ENCODE assay signal across 1 cellular context in genomic region chr9:130498298-130498917, GRCh38.
TF ChIP-seq lines count a peak whose summit lies in the region.

No MANE protein-coding gene starts in this region.

TF ChIP-seq in K562, 482 proteins besides CTCF, POLR2A, EP300 and RAD21 (continued from another document and continues in another):
- no peak for TF ChIP-seq CUX1 (CRISPR knock-in tag; IDR thresholded peaks at IDR 0.05)
- TF ChIP-seq ZNF695 (CRISPR knock-in tag; IDR thresholded peaks at IDR 0.05): no peak
- TF ChIP-seq SIN3A (IDR thresholded peaks at IDR 0.05; ENCODE audit: borderline replicate concordance in 2 of 2, control insufficient read depth in 1 of 2, low read depth in 2 of 2, low read length in 2 of 2): no peak
- TF ChIP-seq, protein P1, sequence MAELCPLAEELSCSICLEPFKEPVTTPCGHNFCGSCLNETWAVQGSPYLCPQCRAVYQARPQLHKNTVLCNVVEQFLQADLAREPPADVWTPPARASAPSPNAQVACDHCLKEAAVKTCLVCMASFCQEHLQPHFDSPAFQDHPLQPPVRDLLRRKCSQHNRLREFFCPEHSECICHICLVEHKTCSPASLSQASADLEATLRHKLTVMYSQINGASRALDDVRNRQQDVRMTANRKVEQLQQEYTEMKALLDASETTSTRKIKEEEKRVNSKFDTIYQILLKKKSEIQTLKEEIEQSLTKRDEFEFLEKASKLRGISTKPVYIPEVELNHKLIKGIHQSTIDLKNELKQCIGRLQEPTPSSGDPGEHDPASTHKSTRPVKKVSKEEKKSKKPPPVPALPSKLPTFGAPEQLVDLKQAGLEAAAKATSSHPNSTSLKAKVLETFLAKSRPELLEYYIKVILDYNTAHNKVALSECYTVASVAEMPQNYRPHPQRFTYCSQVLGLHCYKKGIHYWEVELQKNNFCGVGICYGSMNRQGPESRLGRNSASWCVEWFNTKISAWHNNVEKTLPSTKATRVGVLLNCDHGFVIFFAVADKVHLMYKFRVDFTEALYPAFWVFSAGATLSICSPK (IDR thresholded peaks at IDR 0.05; ENCODE audit: borderline replicate concordance): no peak
- TF ChIP-seq OTX1 (CRISPR knock-in tag; IDR thresholded peaks at IDR 0.05): no peak
- TF ChIP-seq, protein P2, sequence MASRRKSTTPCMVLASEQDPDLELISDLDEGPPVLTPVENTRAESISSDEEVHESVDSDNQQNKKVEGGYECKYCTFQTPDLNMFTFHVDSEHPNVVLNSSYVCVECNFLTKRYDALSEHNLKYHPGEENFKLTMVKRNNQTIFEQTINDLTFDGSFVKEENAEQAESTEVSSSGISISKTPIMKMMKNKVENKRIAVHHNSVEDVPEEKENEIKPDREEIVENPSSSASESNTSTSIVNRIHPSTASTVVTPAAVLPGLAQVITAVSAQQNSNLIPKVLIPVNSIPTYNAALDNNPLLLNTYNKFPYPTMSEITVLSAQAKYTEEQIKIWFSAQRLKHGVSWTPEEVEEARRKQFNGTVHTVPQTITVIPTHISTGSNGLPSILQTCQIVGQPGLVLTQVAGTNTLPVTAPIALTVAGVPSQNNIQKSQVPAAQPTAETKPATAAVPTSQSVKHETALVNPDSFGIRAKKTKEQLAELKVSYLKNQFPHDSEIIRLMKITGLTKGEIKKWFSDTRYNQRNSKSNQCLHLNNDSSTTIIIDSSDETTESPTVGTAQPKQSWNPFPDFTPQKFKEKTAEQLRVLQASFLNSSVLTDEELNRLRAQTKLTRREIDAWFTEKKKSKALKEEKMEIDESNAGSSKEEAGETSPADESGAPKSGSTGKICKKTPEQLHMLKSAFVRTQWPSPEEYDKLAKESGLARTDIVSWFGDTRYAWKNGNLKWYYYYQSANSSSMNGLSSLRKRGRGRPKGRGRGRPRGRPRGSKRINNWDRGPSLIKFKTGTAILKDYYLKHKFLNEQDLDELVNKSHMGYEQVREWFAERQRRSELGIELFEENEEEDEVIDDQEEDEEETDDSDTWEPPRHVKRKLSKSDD (conservative IDR thresholded peaks at IDR 0.05; ENCODE audit: low read length): no peak
- TF ChIP-seq ESRRA (IDR thresholded peaks at IDR 0.05; ENCODE audit: borderline replicate concordance, low read depth): no peak
- TF ChIP-seq, protein P3, sequence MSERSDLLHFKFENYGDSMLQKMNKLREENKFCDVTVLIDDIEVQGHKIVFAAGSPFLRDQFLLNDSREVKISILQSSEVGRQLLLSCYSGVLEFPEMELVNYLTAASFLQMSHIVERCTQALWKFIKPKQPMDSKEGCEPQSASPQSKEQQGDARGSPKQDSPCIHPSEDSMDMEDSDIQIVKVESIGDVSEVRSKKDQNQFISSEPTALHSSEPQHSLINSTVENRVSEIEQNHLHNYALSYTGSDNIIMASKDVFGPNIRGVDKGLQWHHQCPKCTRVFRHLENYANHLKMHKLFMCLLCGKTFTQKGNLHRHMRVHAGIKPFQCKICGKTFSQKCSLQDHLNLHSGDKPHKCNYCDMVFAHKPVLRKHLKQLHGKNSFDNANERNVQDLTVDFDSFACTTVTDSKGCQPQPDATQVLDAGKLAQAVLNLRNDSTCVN (CRISPR knock-in tag; IDR thresholded peaks at IDR 0.05): no peak
- TF ChIP-seq SAFB (IDR thresholded peaks at IDR 0.05; ENCODE audit: borderline replicate concordance, low read depth, low read length): no peak
- no peak for TF ChIP-seq U2AF1 (optimal IDR thresholded peaks at IDR 0.05; ENCODE audit: low read depth, low read length)
- TF ChIP-seq, protein P4, sequence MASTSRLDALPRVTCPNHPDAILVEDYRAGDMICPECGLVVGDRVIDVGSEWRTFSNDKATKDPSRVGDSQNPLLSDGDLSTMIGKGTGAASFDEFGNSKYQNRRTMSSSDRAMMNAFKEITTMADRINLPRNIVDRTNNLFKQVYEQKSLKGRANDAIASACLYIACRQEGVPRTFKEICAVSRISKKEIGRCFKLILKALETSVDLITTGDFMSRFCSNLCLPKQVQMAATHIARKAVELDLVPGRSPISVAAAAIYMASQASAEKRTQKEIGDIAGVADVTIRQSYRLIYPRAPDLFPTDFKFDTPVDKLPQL (IDR thresholded peaks at IDR 0.05; ENCODE audit: extremely low read depth, insufficient read length): no peak
- no peak for TF ChIP-seq USF1 (CRISPR knock-in tag; IDR thresholded peaks at IDR 0.05)
- peak; percentile 10 for TF ChIP-seq MEIS2 (IDR thresholded peaks at IDR 0.05; ENCODE audit: partially characterized antibody)
- no peak for TF ChIP-seq ZNF174 (CRISPR knock-in tag; IDR thresholded peaks at IDR 0.05)
- no peak for TF ChIP-seq ATF1 (CRISPR knock-in tag; IDR thresholded peaks at IDR 0.05)
- no peak for TF ChIP-seq ATF1 (tag; IDR thresholded peaks at IDR 0.05)
- TF ChIP-seq CAMTA2 (CRISPR knock-in tag; conservative IDR thresholded peaks at IDR 0.05): no peak
- no peak for TF ChIP-seq PTBP1 (IDR thresholded peaks at IDR 0.05; ENCODE audit: low read depth, low read length)
- TF ChIP-seq, protein P5, sequence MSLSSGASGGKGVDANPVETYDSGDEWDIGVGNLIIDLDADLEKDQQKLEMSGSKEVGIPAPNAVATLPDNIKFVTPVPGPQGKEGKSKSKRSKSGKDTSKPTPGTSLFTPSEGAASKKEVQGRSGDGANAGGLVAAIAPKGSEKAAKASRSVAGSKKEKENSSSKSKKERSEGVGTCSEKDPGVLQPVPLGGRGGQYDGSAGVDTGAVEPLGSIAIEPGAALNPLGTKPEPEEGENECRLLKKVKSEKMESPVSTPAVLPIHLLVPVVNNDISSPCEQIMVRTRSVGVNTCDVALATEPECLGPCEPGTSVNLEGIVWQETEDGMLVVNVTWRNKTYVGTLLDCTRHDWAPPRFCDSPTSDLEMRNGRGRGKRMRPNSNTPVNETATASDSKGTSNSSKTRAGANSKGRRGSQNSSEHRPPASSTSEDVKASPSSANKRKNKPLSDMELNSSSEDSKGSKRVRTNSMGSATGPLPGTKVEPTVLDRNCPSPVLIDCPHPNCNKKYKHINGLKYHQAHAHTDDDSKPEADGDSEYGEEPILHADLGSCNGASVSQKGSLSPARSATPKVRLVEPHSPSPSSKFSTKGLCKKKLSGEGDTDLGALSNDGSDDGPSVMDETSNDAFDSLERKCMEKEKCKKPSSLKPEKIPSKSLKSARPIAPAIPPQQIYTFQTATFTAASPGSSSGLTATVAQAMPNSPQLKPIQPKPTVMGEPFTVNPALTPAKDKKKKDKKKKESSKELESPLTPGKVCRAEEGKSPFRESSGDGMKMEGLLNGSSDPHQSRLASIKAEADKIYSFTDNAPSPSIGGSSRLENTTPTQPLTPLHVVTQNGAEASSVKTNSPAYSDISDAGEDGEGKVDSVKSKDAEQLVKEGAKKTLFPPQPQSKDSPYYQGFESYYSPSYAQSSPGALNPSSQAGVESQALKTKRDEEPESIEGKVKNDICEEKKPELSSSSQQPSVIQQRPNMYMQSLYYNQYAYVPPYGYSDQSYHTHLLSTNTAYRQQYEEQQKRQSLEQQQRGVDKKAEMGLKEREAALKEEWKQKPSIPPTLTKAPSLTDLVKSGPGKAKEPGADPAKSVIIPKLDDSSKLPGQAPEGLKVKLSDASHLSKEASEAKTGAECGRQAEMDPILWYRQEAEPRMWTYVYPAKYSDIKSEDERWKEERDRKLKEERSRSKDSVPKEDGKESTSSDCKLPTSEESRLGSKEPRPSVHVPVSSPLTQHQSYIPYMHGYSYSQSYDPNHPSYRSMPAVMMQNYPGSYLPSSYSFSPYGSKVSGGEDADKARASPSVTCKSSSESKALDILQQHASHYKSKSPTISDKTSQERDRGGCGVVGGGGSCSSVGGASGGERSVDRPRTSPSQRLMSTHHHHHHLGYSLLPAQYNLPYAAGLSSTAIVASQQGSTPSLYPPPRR (CRISPR knock-in tag; IDR thresholded peaks at IDR 0.05; ENCODE audit: borderline replicate concordance): no peak
- no peak for TF ChIP-seq ZBED1 (IDR thresholded peaks at IDR 0.05)
- TF ChIP-seq ZNF431 (CRISPR knock-in tag; IDR thresholded peaks at IDR 0.05): no peak
- no peak for TF ChIP-seq FOXJ3 (CRISPR knock-in tag; IDR thresholded peaks at IDR 0.05)
- TF ChIP-seq, protein P6, sequence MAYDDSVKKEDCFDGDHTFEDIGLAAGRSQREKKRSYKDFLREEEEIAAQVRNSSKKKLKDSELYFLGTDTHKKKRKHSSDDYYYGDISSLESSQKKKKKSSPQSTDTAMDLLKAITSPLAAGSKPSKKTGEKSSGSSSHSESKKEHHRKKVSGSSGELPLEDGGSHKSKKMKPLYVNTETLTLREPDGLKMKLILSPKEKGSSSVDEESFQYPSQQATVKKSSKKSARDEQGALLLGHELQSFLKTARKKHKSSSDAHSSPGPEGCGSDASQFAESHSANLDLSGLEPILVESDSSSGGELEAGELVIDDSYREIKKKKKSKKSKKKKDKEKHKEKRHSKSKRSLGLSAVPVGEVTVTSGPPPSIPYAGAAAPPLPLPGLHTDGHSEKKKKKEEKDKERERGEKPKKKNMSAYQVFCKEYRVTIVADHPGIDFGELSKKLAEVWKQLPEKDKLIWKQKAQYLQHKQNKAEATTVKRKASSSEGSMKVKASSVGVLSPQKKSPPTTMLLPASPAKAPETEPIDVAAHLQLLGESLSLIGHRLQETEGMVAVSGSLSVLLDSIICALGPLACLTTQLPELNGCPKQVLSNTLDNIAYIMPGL (CRISPR knock-in tag; IDR thresholded peaks at IDR 0.05): no peak
- TF ChIP-seq ZNF165 (CRISPR knock-in tag; IDR thresholded peaks at IDR 0.05; ENCODE audit: borderline replicate concordance): no peak
- TF ChIP-seq, protein P7, sequence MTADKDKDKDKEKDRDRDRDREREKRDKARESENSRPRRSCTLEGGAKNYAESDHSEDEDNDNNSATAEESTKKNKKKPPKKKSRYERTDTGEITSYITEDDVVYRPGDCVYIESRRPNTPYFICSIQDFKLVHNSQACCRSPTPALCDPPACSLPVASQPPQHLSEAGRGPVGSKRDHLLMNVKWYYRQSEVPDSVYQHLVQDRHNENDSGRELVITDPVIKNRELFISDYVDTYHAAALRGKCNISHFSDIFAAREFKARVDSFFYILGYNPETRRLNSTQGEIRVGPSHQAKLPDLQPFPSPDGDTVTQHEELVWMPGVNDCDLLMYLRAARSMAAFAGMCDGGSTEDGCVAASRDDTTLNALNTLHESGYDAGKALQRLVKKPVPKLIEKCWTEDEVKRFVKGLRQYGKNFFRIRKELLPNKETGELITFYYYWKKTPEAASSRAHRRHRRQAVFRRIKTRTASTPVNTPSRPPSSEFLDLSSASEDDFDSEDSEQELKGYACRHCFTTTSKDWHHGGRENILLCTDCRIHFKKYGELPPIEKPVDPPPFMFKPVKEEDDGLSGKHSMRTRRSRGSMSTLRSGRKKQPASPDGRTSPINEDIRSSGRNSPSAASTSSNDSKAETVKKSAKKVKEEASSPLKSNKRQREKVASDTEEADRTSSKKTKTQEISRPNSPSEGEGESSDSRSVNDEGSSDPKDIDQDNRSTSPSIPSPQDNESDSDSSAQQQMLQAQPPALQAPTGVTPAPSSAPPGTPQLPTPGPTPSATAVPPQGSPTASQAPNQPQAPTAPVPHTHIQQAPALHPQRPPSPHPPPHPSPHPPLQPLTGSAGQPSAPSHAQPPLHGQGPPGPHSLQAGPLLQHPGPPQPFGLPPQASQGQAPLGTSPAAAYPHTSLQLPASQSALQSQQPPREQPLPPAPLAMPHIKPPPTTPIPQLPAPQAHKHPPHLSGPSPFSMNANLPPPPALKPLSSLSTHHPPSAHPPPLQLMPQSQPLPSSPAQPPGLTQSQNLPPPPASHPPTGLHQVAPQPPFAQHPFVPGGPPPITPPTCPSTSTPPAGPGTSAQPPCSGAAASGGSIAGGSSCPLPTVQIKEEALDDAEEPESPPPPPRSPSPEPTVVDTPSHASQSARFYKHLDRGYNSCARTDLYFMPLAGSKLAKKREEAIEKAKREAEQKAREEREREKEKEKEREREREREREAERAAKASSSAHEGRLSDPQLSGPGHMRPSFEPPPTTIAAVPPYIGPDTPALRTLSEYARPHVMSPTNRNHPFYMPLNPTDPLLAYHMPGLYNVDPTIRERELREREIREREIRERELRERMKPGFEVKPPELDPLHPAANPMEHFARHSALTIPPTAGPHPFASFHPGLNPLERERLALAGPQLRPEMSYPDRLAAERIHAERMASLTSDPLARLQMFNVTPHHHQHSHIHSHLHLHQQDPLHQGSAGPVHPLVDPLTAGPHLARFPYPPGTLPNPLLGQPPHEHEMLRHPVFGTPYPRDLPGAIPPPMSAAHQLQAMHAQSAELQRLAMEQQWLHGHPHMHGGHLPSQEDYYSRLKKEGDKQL (CRISPR knock-in tag; IDR thresholded peaks at IDR 0.05; ENCODE audit: borderline replicate concordance): no peak
